Comparison of ENCODE assay signal across 6 cellular contexts in genomic region chr11:65353900-65354264, GRCh38. TPM values are rescaled to one million over a fixed set of nuclear protein-coding genes. Genes with fewer than 3 reads are reported as not detected.
A peak's percentile ranks its signal among the peaks of the same experiment; 100 is the strongest.
DNase-seq lines count a peak whose midpoint lies in the region; ATAC-seq and TF ChIP-seq lines count a peak whose summit lies in the region.

No MANE protein-coding gene starts in this region.

- H3K9ac ChIP-seq in duodenal mucosa (ENCODE audit: low read depth in 1 of 2, low read length in 2 of 2), result peak overlapping the region; percentile 26 to 48

- H3K9me3 ChIP-seq in MG63 (no peaks in the 10 kb centered on the region), duodenal mucosa (ENCODE audit: control insufficient read depth in 1 of 2, low read length in 2 of 2) (no peaks in the 10 kb centered on the region)

- H3K27me3 Mint-ChIP-seq in progenitor cell of endocrine pancreas, result no peaks in the 10 kb centered on the region

- H3K9me3 Mint-ChIP-seq in progenitor cell of endocrine pancreas (ENCODE audit: low read depth), result no peaks in the 10 kb centered on the region

- H3K36me3 ChIP-seq in MG63, result peaks cover 19% of the 10 kb centered on the region
- H3K36me3 ChIP-seq in duodenal mucosa (ENCODE audit: control insufficient read depth in 1 of 2, insufficient read depth in 2 of 2, low read length in 2 of 2), result peaks cover 16 to 38% of the 10 kb centered on the region in 2 donors

- peak overlapping the region; percentile 50 for H3K27ac Mint-ChIP-seq in progenitor cell of endocrine pancreas

- peak overlapping the region; percentile 72 for H3K4me3 Mint-ChIP-seq in progenitor cell of endocrine pancreas (ENCODE audit: low read depth)

- peaks cover 10% of the 10 kb centered on the region for H3K36me3 Mint-ChIP-seq in progenitor cell of endocrine pancreas (ENCODE audit: insufficient read depth)

- ATAC-seq in HG03469 (IDR thresholded peaks at IDR 0.05; ENCODE audit: unreplicated experiment), result no peak

- H3K27me3 ChIP-seq in MG63 (peaks cover 2% of the 10 kb centered on the region), duodenal mucosa (ENCODE audit: control insufficient read depth in 1 of 2, insufficient read depth in 2 of 2, low read length in 2 of 2) (no peaks in the 10 kb centered on the region)

- no peak for TF ChIP-seq CTCF in progenitor cell of endocrine pancreas (IDR thresholded peaks at IDR 0.05; ENCODE audit: unreplicated experiment)

- H3K27ac ChIP-seq in duodenal mucosa (ENCODE audit: low read depth, low read length), result no peak overlapping the region

- H3K4me1 Mint-ChIP-seq in progenitor cell of endocrine pancreas (ENCODE audit: low read depth), result peaks cover 17% of the 10 kb centered on the region

- H3K4me3 ChIP-seq in MG63 (peak overlapping the region; percentile 48), duodenal mucosa (ENCODE audit: low read depth in 1 of 2, low read length in 2 of 2) (peak overlapping the region; percentile 67 to 79)

- H3K4me1 ChIP-seq in duodenal mucosa (ENCODE audit: control insufficient read depth in 1 of 2, insufficient read depth in 2 of 2, low read length in 2 of 2), result peaks cover 20 to 39% of the 10 kb centered on the region in 2 donors

- intact Hi-C loops in posterior vena cava (cut with DNase I), result no loop called here

- DNase-seq in MG63, result no peak
- no peak for DNase-seq in progenitor cell of endocrine pancreas (ENCODE audit: low spot score, unreplicated experiment)
- no peak for DNase-seq in NCI-H524 (lab: John Stamatoyannopoulos, UW)
- no peak for DNase-seq in posterior vena cava (ENCODE audit: low spot score)

RNA-seq across cellular contexts. Expression of gene TIGD3, which starts 0.7 kb away (rescaled TPM):
- total RNA-seq in MG63 (2014; rRNA removed; shearing (Covaris generic); ENCODE audit: low replicate concordance), result 0.36 and 2.2 TPM in 2 replicates
- 3.0 and 3.8 TPM in 2 replicates for total RNA-seq in progenitor cell of endocrine pancreas
- not detected for total RNA-seq in posterior vena cava

RNA-seq across cellular contexts. Expression of gene DPF2, which starts 20.2 kb away (rescaled TPM):
- total RNA-seq in MG63 (2014; rRNA removed; shearing (Covaris generic); ENCODE audit: low replicate concordance), result 57.9 and 78.1 TPM in 2 replicates
- 81.9 and 96.5 TPM in 2 replicates for total RNA-seq in progenitor cell of endocrine pancreas
- total RNA-seq in posterior vena cava, result 10 to 100 TPM; 38.2 to 55.6 TPM

RNA-seq across cellular contexts. Expression of gene SLC25A45, which starts 28.6 kb away (rescaled TPM):
- total RNA-seq in MG63 (2014; rRNA removed; shearing (Covaris generic); ENCODE audit: low replicate concordance), result 1.9 TPM in 2 replicates
- total RNA-seq in progenitor cell of endocrine pancreas, result 4.0 and 5.3 TPM in 2 replicates
- 1 to 10 TPM; 6.1 to 9.6 TPM for total RNA-seq in posterior vena cava

RNA-seq across cellular contexts. Expression of gene FRMD8, which starts 32.6 kb away (rescaled TPM):
- total RNA-seq in MG63 (2014; rRNA removed; shearing (Covaris generic); ENCODE audit: low replicate concordance), result 25.9 and 44.1 TPM in 2 replicates
- 27.3 and 27.5 TPM in 2 replicates for total RNA-seq in progenitor cell of endocrine pancreas
- total RNA-seq in posterior vena cava, result 10 to 100 TPM; 19.0 to 20.7 TPM

RNA-seq across cellular contexts. Expression of gene CDC42EP2, which starts 39.2 kb away (rescaled TPM):
- total RNA-seq in MG63 (2014; rRNA removed; shearing (Covaris generic); ENCODE audit: low replicate concordance), result 10.3 and 19.1 TPM in 2 replicates
- 5.3 and 5.9 TPM in 2 replicates for total RNA-seq in progenitor cell of endocrine pancreas
- 10 to 100 TPM; 15.7 to 16.2 TPM for total RNA-seq in posterior vena cava
